8 cellular contexts compared by ENCODE assay signal in the genomic region with DNA sequence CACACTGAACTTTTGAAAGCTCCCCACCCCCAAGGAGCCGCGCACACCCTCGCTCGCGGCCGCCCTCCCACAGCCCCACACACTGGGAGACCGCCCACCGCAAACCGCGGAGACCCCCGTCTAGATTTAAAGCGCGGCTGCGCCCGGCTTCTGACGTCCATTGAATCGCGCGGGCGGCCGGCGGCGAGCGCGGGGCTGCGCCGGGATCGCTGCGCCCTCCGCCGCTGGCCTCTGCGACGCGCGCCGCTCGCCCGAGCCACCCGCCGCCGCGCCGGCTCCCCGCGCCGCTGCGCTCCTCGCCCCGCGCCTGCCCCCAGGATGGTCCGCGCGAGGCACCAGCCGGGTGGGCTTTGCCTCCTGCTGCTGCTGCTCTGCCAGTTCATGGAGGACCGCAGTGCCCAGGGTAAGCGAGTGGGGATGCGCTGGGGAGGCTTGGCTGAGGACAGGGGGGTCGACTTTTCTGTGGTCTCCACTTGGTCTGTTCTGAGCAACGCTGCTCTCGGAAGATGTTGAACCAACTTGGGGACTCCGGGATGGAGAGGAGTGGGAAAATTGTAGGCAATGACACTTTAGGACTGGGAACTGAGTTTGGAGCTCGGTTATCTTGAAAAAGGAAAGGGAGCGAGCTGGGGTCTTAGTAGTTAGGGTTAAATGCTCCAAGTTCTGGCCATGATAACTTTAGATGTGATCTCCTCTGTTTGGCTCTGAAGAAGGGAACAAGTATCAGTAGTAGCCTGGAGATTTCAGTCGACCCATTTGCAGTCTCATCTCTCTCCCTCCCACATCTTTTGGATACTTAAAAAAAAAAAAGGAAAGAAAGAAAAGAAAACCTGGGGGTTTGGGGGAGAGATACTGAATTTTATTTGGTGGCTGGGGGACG. TPM values are rescaled to one million over a fixed set of nuclear protein-coding genes. Genes with fewer than 3 reads are reported as not detected.
DNase-seq lines count a peak whose midpoint lies in the region; ATAC-seq and TF ChIP-seq lines count a peak whose summit lies in the region.

A gene with protein sequence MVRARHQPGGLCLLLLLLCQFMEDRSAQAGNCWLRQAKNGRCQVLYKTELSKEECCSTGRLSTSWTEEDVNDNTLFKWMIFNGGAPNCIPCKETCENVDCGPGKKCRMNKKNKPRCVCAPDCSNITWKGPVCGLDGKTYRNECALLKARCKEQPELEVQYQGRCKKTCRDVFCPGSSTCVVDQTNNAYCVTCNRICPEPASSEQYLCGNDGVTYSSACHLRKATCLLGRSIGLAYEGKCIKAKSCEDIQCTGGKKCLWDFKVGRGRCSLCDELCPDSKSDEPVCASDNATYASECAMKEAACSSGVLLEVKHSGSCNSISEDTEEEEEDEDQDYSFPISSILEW (plus strand): TSS at position 156 of the 880 bp plus-strand sequence. CDS start 163 bp downstream, at position 319.

- no peak within 1 kb of the TSS for H3K27ac ChIP-seq in SK-N-MC
- peak within 1 kb of the TSS; percentile 97 for H3K27ac ChIP-seq in endodermal cell (ENCODE audit: low read depth, low read length)
- peak within 1 kb of the TSS; percentile 23 to 48 for H3K27ac ChIP-seq in mucosa of rectum (ENCODE audit: low read depth in 2 of 2, low read length in 2 of 2)
- peak within 1 kb of the TSS; percentile 77 for H3K27ac ChIP-seq in vagina

- peaks cover 18% of the 10 kb centered on the region for H3K4me1 ChIP-seq in endodermal cell (ENCODE audit: control insufficient read depth, insufficient read depth, low read length)
- H3K4me1 ChIP-seq in mucosa of rectum (ENCODE audit: control insufficient read depth in 2 of 2, insufficient read depth in 2 of 2, low read length in 2 of 2) = peaks cover 10 to 16% of the 10 kb centered on the region in 2 donors
- H3K4me1 ChIP-seq in vagina = peaks cover 28% of the 10 kb centered on the region

- peak within 1 kb of the TSS; percentile 90 for H3K27ac Mint-ChIP-seq in endodermal cell

- H3K4me1 Mint-ChIP-seq in endodermal cell = peaks cover 29% of the 10 kb centered on the region

- H3K4me3 ChIP-seq in SK-N-MC = peak within 1 kb of the TSS; percentile 74
- H3K4me3 ChIP-seq in endodermal cell (ENCODE audit: low read length) = peak within 1 kb of the TSS; percentile 99
- peak within 1 kb of the TSS; percentile 65 to 74 for H3K4me3 ChIP-seq in mucosa of rectum (ENCODE audit: low read length in 2 of 2)
- H3K4me3 ChIP-seq in vagina = peak within 1 kb of the TSS; percentile 53 to 71

- H3K9ac ChIP-seq in SK-N-MC (ENCODE audit: insufficient read length) = no peak within 1 kb of the TSS
- H3K9ac ChIP-seq in endodermal cell (ENCODE audit: extremely low read depth, low read length, poor library complexity, severe bottlenecking) = peak within 1 kb of the TSS; percentile 95
- peak within 1 kb of the TSS; percentile 24 to 31 for H3K9ac ChIP-seq in mucosa of rectum (ENCODE audit: low read depth in 1 of 2, low read length in 2 of 2)

- peak within 1 kb of the TSS; percentile 96 for H3K4me3 Mint-ChIP-seq in endodermal cell

- H3K27me3 ChIP-seq in endodermal cell (ENCODE audit: control insufficient read depth, insufficient read depth, low read length, poor library complexity, severe bottlenecking) (no peaks in the 10 kb centered on the region), mucosa of rectum (ENCODE audit: control insufficient read depth in 2 of 2, insufficient read depth in 2 of 2, low read length in 2 of 2) (peaks cover 22 to 27% of the 10 kb centered on the region in 2 donors), vagina (no peaks in the 10 kb centered on the region)

- peaks cover 3% of the 10 kb centered on the region for H3K27me3 Mint-ChIP-seq in endodermal cell (ENCODE audit: insufficient read depth)

- H3K9me3 ChIP-seq in SK-N-MC (ENCODE audit: low read depth, low read length) (no peaks in the 10 kb centered on the region), endodermal cell (ENCODE audit: control insufficient read depth, low read length) (no peaks in the 10 kb centered on the region), mucosa of rectum (ENCODE audit: control insufficient read depth in 2 of 2, low read length in 2 of 2) (no peaks in the 10 kb centered on the region), vagina (no peaks in the 10 kb centered on the region)

- H3K36me3 Mint-ChIP-seq in endodermal cell (ENCODE audit: low read depth) = peaks cover 23% of the 10 kb centered on the region

- H3K36me3 ChIP-seq in SK-N-MC (ENCODE audit: insufficient read depth, low read length) (no peaks in the 10 kb centered on the region), endodermal cell (ENCODE audit: control insufficient read depth, insufficient read depth, low read length) (peaks cover 37% of the 10 kb centered on the region), mucosa of rectum (ENCODE audit: control insufficient read depth in 2 of 2, insufficient read depth in 2 of 2, low read length in 2 of 2) (no peaks in the 10 kb centered on the region), vagina (no peaks in the 10 kb centered on the region)

- TF ChIP-seq CTCF in endodermal cell (conservative IDR thresholded peaks at IDR 0.05) (no peak), vagina (IDR thresholded peaks at IDR 0.05) (no peak)

- WGBS in endodermal cell (ENCODE audit: insufficient coverage in 1 of 2, insufficient read length in 1 of 2), 2 experiments = 0 to 1% methylated on average over 14 to 64 of the region's 65 CpGs

- DNase-seq in activated CD4-positive, alpha-beta T cell treated with anti-CD3 and anti-CD28 coated beads for 48 hours = peak; percentile 16
- DNase-seq in activated CD4-positive, alpha-beta T cell treated with anti-CD3 and anti-CD28 coated beads, Interleukin-2, amount 50 U/mL, for 4 hours = no peak
- DNase-seq in SK-N-MC (ENCODE audit: low read depth, low spot score) (no peak), endodermal cell (peak; percentile 83), vagina (ENCODE audit: extremely low spot score in 2 of 2) (no peak), NOMO-1 treated with DMSO at 0.1 percent for 48 hours (lab: John Stamatoyannopoulos, UW; ENCODE audit: unreplicated experiment) (no peak)

- H3K9me3 Mint-ChIP-seq in endodermal cell = no peaks in the 10 kb centered on the region

- no peak for TF ChIP-seq POLR2A in vagina (IDR thresholded peaks at IDR 0.05)

- no peak for ATAC-seq in HG03457 (IDR thresholded peaks at IDR 0.05; ENCODE audit: unreplicated experiment)

- intact Hi-C loops in vagina (cut with DNase I) = no loop called here

RNA-seq across cellular contexts. Expression of the gene that starts here (rescaled TPM):
- total RNA-seq in endodermal cell = 10 to 100 TPM; 63.5 to 91.6 TPM
- 362 TPM for polyA plus RNA-seq in endodermal cell (2013, experiment 1 of 2)
- 386 TPM for polyA plus RNA-seq in endodermal cell (2013, experiment 2 of 2)
- total RNA-seq in vagina = 5.6 TPM

Comparison
In these comparisons a context has a peak if more than half of its experiments do, and no peak if none do; other contexts are left out.
1. DNase-seq: peak in activated CD4-positive, alpha-beta T cell treated with anti-CD3 and anti-CD28 coated beads for 48 hours (single experiment) and endodermal cell (single experiment); none in activated CD4-positive, alpha-beta T cell treated with anti-CD3 and anti-CD28 coated beads, Interleukin-2, amount 50 U/mL, for 4 hours (0 of 2), SK-N-MC (single experiment), vagina (0 of 2) and NOMO-1 treated with DMSO at 0.1 percent for 48 hours (single experiment).
2. Peak in every context shown above with its lines, with median percentiles within 50 percentile points of each other: H3K4me3 ChIP-seq.